Comparison of ENCODE assay signal across 1 cellular context in genomic region chr14:30874120-30874998, GRCh38.
TF ChIP-seq lines count a peak whose summit lies in the region.

TSS of gene COCH (plus strand) at chr14:30874559. CDS start at chr14:30874939, 380 bp downstream.

TF ChIP-seq in K562, 482 proteins besides CTCF, POLR2A, EP300 and RAD21 (continued from another document and continues in another):
- no peak; the same call in 1 of the 2 replicates for TF ChIP-seq ELK1 (CRISPR knock-in tag; IDR thresholded peaks at IDR 0.05)
- TF ChIP-seq ILF3 (IDR thresholded peaks at IDR 0.05; ENCODE audit: borderline replicate concordance), result no peak
- TF ChIP-seq FOXP1 (CRISPR knock-in tag; IDR thresholded peaks at IDR 0.05), result peak; percentile 83; the same call in 1 of the 2 replicates
- TF ChIP-seq ZNF232 (CRISPR knock-in tag; IDR thresholded peaks at IDR 0.05), result 0 out of 2 replicates have a peak, but pooled peaks have one; percentile 15
- TF ChIP-seq NRF1 (conservative IDR thresholded peaks at IDR 0.05 in 1 of 2, IDR thresholded peaks at IDR 0.05 in 1 of 2), result peak; percentile 88 to 89
- TF ChIP-seq MXD1 (CRISPR knock-in tag; IDR thresholded peaks at IDR 0.05; ENCODE audit: borderline replicate concordance, poor library complexity, severe bottlenecking), result no peak
- no peak for TF ChIP-seq ZNF408 (CRISPR knock-in tag; IDR thresholded peaks at IDR 0.05; ENCODE audit: low read depth)
- peak; percentile 81; the same call in 1 of the 2 replicates for TF ChIP-seq MGA (IDR thresholded peaks at IDR 0.05)
- no peak for TF ChIP-seq GABPA (tag; conservative IDR thresholded peaks at IDR 0.05; ENCODE audit: low read depth)
- peak in 1 of 2 experiments; percentile 29; a peak in 2 of 4 replicates for TF ChIP-seq TEAD1 (CRISPR knock-in tag; IDR thresholded peaks at IDR 0.05)
- TF ChIP-seq TAF1 (IDR thresholded peaks at IDR 0.05; ENCODE audit: control insufficient read depth, extremely low read depth, insufficient read depth, low read length, severe bottlenecking), result peak; percentile 68
- TF ChIP-seq TAF7 (tag; IDR thresholded peaks at IDR 0.05), result no peak
- TF ChIP-seq ZNF644 (tag; IDR thresholded peaks at IDR 0.05; ENCODE audit: low read depth), result no peak
- TF ChIP-seq TSHZ1 (CRISPR knock-in tag; IDR thresholded peaks at IDR 0.05), result no peak
- no peak for TF ChIP-seq NELFE (IDR thresholded peaks at IDR 0.05; ENCODE audit: insufficient read depth, insufficient read length)
- TF ChIP-seq TEAD2 (tag; IDR thresholded peaks at IDR 0.05), result no peak
- no peak for TF ChIP-seq TFAP4 (CRISPR knock-in tag; IDR thresholded peaks at IDR 0.05; ENCODE audit: borderline replicate concordance)
- TF ChIP-seq ZNF592 (IDR thresholded peaks at IDR 0.05), result peak; percentile 90
- no peak for TF ChIP-seq ZHX1 (conservative IDR thresholded peaks at IDR 0.05; ENCODE audit: low read length)
- no peak for TF ChIP-seq HSF4 (CRISPR knock-in tag; IDR thresholded peaks at IDR 0.05; ENCODE audit: borderline replicate concordance)
- TF ChIP-seq SOX6 (IDR thresholded peaks at IDR 0.05), result no peak
- no peak for TF ChIP-seq NR0B1 (IDR thresholded peaks at IDR 0.05; ENCODE audit: partially characterized antibody)
- TF ChIP-seq CREB1 (IDR thresholded peaks at IDR 0.05), result no peak
- TF ChIP-seq CREB1 (CRISPR knock-in tag; IDR thresholded peaks at IDR 0.05), result no peak
